Comparison of ENCODE assay signal across 8 cellular contexts in the genomic region with DNA sequence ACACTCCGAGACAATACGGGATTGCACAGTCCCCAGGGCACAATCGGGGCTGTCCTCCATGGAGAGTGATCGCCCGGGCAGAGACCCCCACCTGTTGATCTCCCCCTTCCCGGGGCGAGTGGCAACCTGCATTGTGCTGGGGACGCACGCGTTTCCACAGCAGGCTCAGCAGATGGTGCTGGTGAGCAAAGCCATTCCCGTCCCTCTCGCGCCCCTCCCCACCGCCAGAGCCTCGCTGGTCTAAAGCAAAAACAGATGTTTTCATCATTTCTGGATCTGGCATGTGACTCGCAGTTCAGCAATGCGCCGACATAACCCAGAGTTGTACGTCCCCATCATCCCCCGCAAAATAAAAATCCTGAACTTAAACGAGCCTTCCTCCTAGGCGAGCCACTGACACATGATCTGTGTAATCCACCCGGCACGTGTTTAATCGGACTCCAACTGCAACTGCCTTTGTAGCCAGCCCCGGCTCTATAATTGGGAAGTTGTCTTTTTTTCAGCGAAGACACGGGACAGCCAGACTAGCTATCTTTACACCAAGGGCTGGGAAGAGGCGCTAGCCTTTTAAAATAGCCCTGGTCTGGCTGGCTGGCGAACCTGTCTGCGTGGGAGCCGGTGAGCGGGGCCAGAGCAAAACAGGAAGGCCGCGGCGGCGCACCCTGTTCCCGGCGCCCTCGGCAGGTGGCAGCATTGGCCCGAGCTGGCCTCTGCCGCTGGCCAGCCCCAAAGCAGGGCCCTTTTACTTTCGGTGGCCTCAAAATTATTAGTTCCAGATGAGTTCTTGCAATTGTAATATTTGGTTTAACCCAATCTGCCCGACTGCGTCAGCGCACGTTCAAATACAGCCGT.
DNase-seq lines count a peak whose midpoint lies in the region; TF ChIP-seq lines count a peak whose summit lies in the region.

No MANE protein-coding gene starts in this region.

- H3K4ac ChIP-seq in trophoblast cell (ENCODE audit: low read depth, low read length), result peak overlapping the region; percentile 55

- H3K79me1 ChIP-seq in trophoblast cell (ENCODE audit: low read length), result peaks cover 28% of the 10 kb centered on the region

- H3K4me1 ChIP-seq in trophoblast cell (ENCODE audit: control insufficient read depth in 1 of 2, insufficient read depth in 2 of 2, low read length in 2 of 2) (peaks cover 5 to 21% of the 10 kb centered on the region in 2 experiments), transverse colon (peaks cover 0 to 18% (median 6%) of the 10 kb centered on the region in 4 donors)

- peak overlapping the region; percentile 42 for H2AFZ ChIP-seq in trophoblast cell (ENCODE audit: insufficient read depth, low read length, poor library complexity)

- no peaks in the 10 kb centered on the region for H3K27me3 ChIP-seq in trophoblast cell (ENCODE audit: insufficient read depth, low read length)
- H3K27me3 ChIP-seq in transverse colon, result no peaks in the 10 kb centered on the region

- peak overlapping the region; percentile 98 for H3K27ac Mint-ChIP-seq in HFFc6

- TF ChIP-seq CTCF in HFFc6 (IDR thresholded peaks at IDR 0.05) (peak; percentile 88), transverse colon (IDR thresholded peaks at IDR 0.05) (peak; percentile 78 to 87 (median 85))

- H2AK5ac ChIP-seq in trophoblast cell (ENCODE audit: low read length), result no peak overlapping the region

- intact Hi-C loops in cardiac septum (cut with DNase I), result loop anchor here (1.0 to 5.0 kb wide), 5 partner anchors 67 to 548 kb away; no protein-coding TSS in a partner anchor
- intact Hi-C loops in transverse colon (cut with DNase I; ENCODE audit: low total_unique reads), result loop anchor here (5.0 to 10.0 kb wide), 2 partner anchors 547 to 849 kb away; no protein-coding TSS in a partner anchor

- peaks cover 3% of the 10 kb centered on the region for H3K27me3 Mint-ChIP-seq in HFFc6 (ENCODE audit: insufficient read depth)

- H3K9me3 Mint-ChIP-seq in HFFc6, result no peaks in the 10 kb centered on the region; the same call in 1 of the 2 replicates

- H2BK12ac ChIP-seq in trophoblast cell (ENCODE audit: low read length), result peak overlapping the region; percentile 34

- H4K12ac ChIP-seq in trophoblast cell (ENCODE audit: low read depth, low read length), result peak overlapping the region; percentile 26

- H3K4me1 Mint-ChIP-seq in HFFc6 (ENCODE audit: low read depth), result peaks cover 69% of the 10 kb centered on the region

- WGBS in adipose tissue, 3 donors, result 1% methylated on average over 48 of the region's 48 CpGs
- no CpG with 5 or more reads among the region's 48 CpGs for WGBS in trophoblast cell (ENCODE audit: extremely low coverage, insufficient coverage, insufficient read length)
- 0 to 3% methylated on average over 7 to 48 of the region's 48 CpGs for WGBS in transverse colon (ENCODE audit: low coverage in 1 of 2), 2 donors

- peak overlapping the region; percentile 83 for H3K9ac ChIP-seq in trophoblast cell (ENCODE audit: low read length)

- H3K36me3 ChIP-seq in trophoblast cell (ENCODE audit: control insufficient read depth in 1 of 2, insufficient read depth in 2 of 2, low read length in 2 of 2), result no peaks in the 10 kb centered on the region
- H3K36me3 ChIP-seq in transverse colon, result no peaks in the 10 kb centered on the region

- peak overlapping the region; percentile 41; the same call in 1 of the 2 replicates for H3K4me3 ChIP-seq in GM08714 (ENCODE audit: low read length)
- peak overlapping the region; percentile 38 for H3K4me3 ChIP-seq in trophoblast cell (ENCODE audit: low read depth, low read length)
- peak overlapping the region; percentile 15 to 44 (median 22) for H3K4me3 ChIP-seq in transverse colon

- peak overlapping the region; percentile 85 for H3K4me2 ChIP-seq in trophoblast cell (ENCODE audit: low read length)

- peak; percentile 97 for DNase-seq in HFFc6
- DNase-seq in NAMALWA (ENCODE audit: low spot score), result peak; percentile 82
- peak; percentile 76 for DNase-seq in SW480 (ENCODE audit: low spot score)
- DNase-seq in cardiac septum (ENCODE audit: low spot score), result peak; percentile 95
- peak; percentile 65 to 77 for DNase-seq in trophoblast cell
- DNase-seq in transverse colon, result peak; percentile 81

- peak overlapping the region; percentile 13 for H3K18ac ChIP-seq in trophoblast cell (ENCODE audit: low read length)

- no peak overlapping the region for H3K23ac ChIP-seq in trophoblast cell (ENCODE audit: low read length)

- H3K79me2 ChIP-seq in trophoblast cell (ENCODE audit: control insufficient read depth, insufficient read depth, low read length, poor library complexity), result no peaks in the 10 kb centered on the region

- no peak for TF ChIP-seq EP300 in transverse colon (IDR thresholded peaks at IDR 0.05; ENCODE audit: low read depth)

- H3K36me3 Mint-ChIP-seq in HFFc6 (ENCODE audit: low read depth), result peaks cover 11% of the 10 kb centered on the region; the same call in 1 of the 2 replicates

- H3K27ac ChIP-seq in adipose tissue (ENCODE audit: low read depth, low read length) (peak overlapping the region; percentile 90), trophoblast cell (ENCODE audit: low read depth, low read length) (peak overlapping the region; percentile 98), transverse colon (peak overlapping the region; percentile 77 to 91 (median 82))

- TF ChIP-seq POLR2A in transverse colon (IDR thresholded peaks at IDR 0.05), result no peak

- H2BK120ac ChIP-seq in trophoblast cell (ENCODE audit: insufficient read depth, low read length, poor library complexity), result peak overlapping the region; percentile 92

- peak overlapping the region; percentile 95 for H4K91ac ChIP-seq in trophoblast cell (ENCODE audit: low read depth, low read length)

- in situ Hi-C loops in transverse colon (cut with MboI; ENCODE audit: low pct_ligation_motif_present in 1 of 4, low pct_unique_long_range_greater_than_20kb in 1 of 4, low sequenced_read_pairs in 3 of 4), result loop anchor here (10.0 to 25.0 kb wide), 6 partner anchors 449 to 857 kb away; no protein-coding TSS in a partner anchor

- peak overlapping the region; percentile 91 for H2BK5ac ChIP-seq in trophoblast cell (ENCODE audit: low read depth, low read length, poor library complexity)

- H3K9me3 ChIP-seq in trophoblast cell (ENCODE audit: insufficient read depth, low read depth, low read length) (peaks cover 6% of the 10 kb centered on the region), transverse colon (no peaks in the 10 kb centered on the region)

- H3K4me3 Mint-ChIP-seq in HFFc6, result peak overlapping the region; percentile 89

- peak overlapping the region; percentile 68 for H3K14ac ChIP-seq in trophoblast cell (ENCODE audit: low read length)

- peak overlapping the region; percentile 71 for H4K8ac ChIP-seq in trophoblast cell (ENCODE audit: low read depth, low read length)

Comparison
In these comparisons a context has a peak if more than half of its experiments do, and no peak if none do; other contexts are left out.
1. Peak in every context shown above with its lines: DNase-seq, H3K4me3 ChIP-seq and H3K27ac ChIP-seq.